ENCODE assay signal across 29 cellular contexts in the genomic region with DNA sequence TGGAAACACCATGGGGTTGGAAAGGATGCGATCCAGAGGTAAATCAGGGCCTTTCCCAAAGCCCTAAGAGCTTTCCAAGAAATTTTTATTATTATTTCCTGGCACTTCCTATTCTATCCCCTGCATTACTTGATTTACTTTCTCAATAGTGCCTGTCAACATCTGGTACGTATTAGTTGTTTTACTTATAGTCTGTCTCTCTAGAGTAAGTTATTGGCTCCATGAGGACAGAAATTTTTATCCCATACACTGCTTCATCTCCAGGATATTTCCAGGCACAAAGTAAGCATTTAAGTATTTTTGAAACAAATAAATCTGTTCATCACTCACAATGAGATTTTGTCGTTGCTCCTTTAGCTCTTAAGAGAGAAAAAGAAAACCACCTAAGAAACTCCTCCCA. TPM values are rescaled to one million over a fixed set of nuclear protein-coding genes. Genes with fewer than 3 reads are reported as not detected.
DNase-seq lines count a peak whose midpoint lies in the region; ATAC-seq, FAIRE-seq and TF ChIP-seq lines count a peak whose summit lies in the region.
"Had no signal": no experiment of that assay in that cellular context is flagged by ENCODE, and none has a peak within 500 bp of the region (broad histone marks: within the 10 kb centered on the region; RNA-seq: fewer than 3 reads in every experiment).

No MANE protein-coding gene starts in this region.

- intact Hi-C loops in vagina (cut with DNase I) = no loop called here

- FAIRE-seq in GM12891 (lab: Jason Lieb, UNC) = no peak
- FAIRE-seq: bronchial epithelial cell, GM19239 had no signal

- H3K27ac Mint-ChIP-seq in effector memory CD8-positive, alpha-beta T cell = peak overlapping the region; percentile 26 to 39
- peak overlapping the region; percentile 4 to 69 (median 20) for H3K27ac Mint-ChIP-seq in immature natural killer cell
- H3K27ac Mint-ChIP-seq: activated CD8-positive, alpha-beta T cell treated with anti-CD3 and anti-CD28 coated beads, Interleukin-2, amount 10 ng/mL, durations not matched to agents 7 days and 5 days; naive thymus-derived CD4-positive, alpha-beta T cell; stimulated activated naive B cell treated with anti-CD40 and anti-IgM and Interleukin-4, amounts not matched to agents 10 μg/mL and 1 μg/mL and 100 μg/mL, for 72 hours had no signal

- H3K36me3 ChIP-seq in ACC112 (ENCODE audit: insufficient read depth, low read length) (peaks cover 49% of the 10 kb centered on the region), vagina (peaks cover 0 to 3% of the 10 kb centered on the region in 2 donors)
- H3K36me3 ChIP-seq: ovary, thoracic aorta had no signal

- H3K9me3 Mint-ChIP-seq in effector memory CD8-positive, alpha-beta T cell = no peaks in the 10 kb centered on the region
- peaks cover 0 to 11% (median 4%) of the 10 kb centered on the region in 6 donors for H3K9me3 Mint-ChIP-seq in immature natural killer cell

- TF ChIP-seq POLR2A in vagina (IDR thresholded peaks at IDR 0.05) (no peak), GM12891 (IDR thresholded peaks at IDR 0.05; ENCODE audit: low read depth, low read length) (no peak)

- H3K79me2 ChIP-seq in ACC112 (ENCODE audit: control insufficient read depth, insufficient read depth, low read length, unreplicated experiment) = peaks cover 91% of the 10 kb centered on the region

- H3K27me3 Mint-ChIP-seq in effector memory CD8-positive, alpha-beta T cell = no peaks in the 10 kb centered on the region
- peaks cover 0 to 1% (median 0%) of the 10 kb centered on the region in 3 donors for H3K27me3 Mint-ChIP-seq in immature natural killer cell (ENCODE audit: low read depth in 3 of 3)
- H3K27me3 Mint-ChIP-seq: naive thymus-derived CD4-positive, alpha-beta T cell; stimulated activated naive B cell treated with anti-CD40 and anti-IgM and Interleukin-4, amounts not matched to agents 10 μg/mL and 1 μg/mL and 100 μg/mL, for 72 hours had no signal

- peaks cover 15 to 36% of the 10 kb centered on the region in 2 donors for H3K4me1 Mint-ChIP-seq in effector memory CD8-positive, alpha-beta T cell (ENCODE audit: low read depth in 2 of 2)
- H3K4me1 Mint-ChIP-seq in immature natural killer cell = peaks cover 35 to 55% of the 10 kb centered on the region in 2 donors

- H3K36me3 Mint-ChIP-seq in effector memory CD8-positive, alpha-beta T cell (ENCODE audit: insufficient read depth) = peaks cover 16% of the 10 kb centered on the region
- H3K36me3 Mint-ChIP-seq in immature natural killer cell = peaks cover 17 to 28% (median 22%) of the 10 kb centered on the region in 3 donors

- H3K4me3 Mint-ChIP-seq in effector memory CD8-positive, alpha-beta T cell = no peak overlapping the region
- H3K4me3 Mint-ChIP-seq in immature natural killer cell = peak overlapping the region in 2 of 5 donors; percentile 7 to 9
- H3K4me3 Mint-ChIP-seq: activated CD8-positive, alpha-beta T cell treated with anti-CD3 and anti-CD28 coated beads, Interleukin-2, amount 10 ng/mL, durations not matched to agents 7 days and 5 days; stimulated activated naive B cell treated with anti-CD40 and anti-IgM and Interleukin-4, amounts not matched to agents 10 μg/mL and 1 μg/mL and 100 μg/mL, for 72 hours had no signal

- ATAC-seq in effector memory CD8-positive, alpha-beta T cell (replicated peaks) = no peak
- ATAC-seq: activated CD8-positive, alpha-beta T cell treated with anti-CD3 and anti-CD28 coated beads, Interleukin-2, amount 10 ng/mL, durations not matched to agents 7 days and 5 days; gastrocnemius medialis; left lung; naive thymus-derived CD4-positive, alpha-beta T cell; right cardiac atrium; stimulated activated naive B cell treated with anti-CD40 and anti-IgM and Interleukin-4, amounts not matched to agents 10 μg/mL and 1 μg/mL and 100 μg/mL, for 72 hours had no signal

- DNase-seq in RPMI7951 (ENCODE audit: low read depth) (peak; percentile 7), immature natural killer cell (no peak), vagina (ENCODE audit: extremely low spot score in 2 of 2) (no peak), A172 (ENCODE audit: low spot score) (no peak), NCI-H1436 treated with DMSO at 0.1 percent for 48 hours (lab: John Stamatoyannopoulos, UW) (no peak), GM12891 (ENCODE audit: insufficient read length, low spot score) (no peak)
- DNase-seq in effector memory CD8-positive, alpha-beta T cell = no peak
- DNase-seq: activated CD4-positive, CD25-positive, alpha-beta regulatory T cell treated with anti-CD3 and anti-CD28 coated beads, Interleukin-2, amount 50 U/mL, for 72 hours; activated CD8-positive, alpha-beta T cell treated with anti-CD3 and anti-CD28 coated beads, Interleukin-2, amount 10 ng/mL, durations not matched to agents 7 days and 5 days; activated naive CD4-positive, alpha-beta T cell treated with Interleukin-2 at 50 U/mL for 16 hours; amniotic stem cell; Calu3; gastrocnemius medialis; hippocampal formation; left lung; naive thymus-derived CD4-positive, alpha-beta T cell; NCI-H1105; NCI-H2029 treated with DMSO at 0.1 percent for 48 hours; NCI-H446; ovary; right cardiac atrium; Right ventricle myocardium superior; stimulated activated CD4-positive, alpha-beta T cell treated with anti-CD3 and anti-CD28 coated beads, Interleukin-4, amount 100 ng/mL, for 1 hour; stimulated activated naive B cell treated with anti-CD40 and anti-IgM and Interleukin-4, amounts not matched to agents 10 μg/mL and 1 μg/mL and 100 μg/mL, for 72 hours had no signal

- no peak for TF ChIP-seq CTCF in vagina (IDR thresholded peaks at IDR 0.05)

- no peak overlapping the region for H2AFZ ChIP-seq in ACC112 (ENCODE audit: low read length, unreplicated experiment)

- H3K27me3 ChIP-seq in ACC112 (ENCODE audit: insufficient read depth, low read length) = no peaks in the 10 kb centered on the region
- H3K27me3 ChIP-seq in vagina = no peaks in the 10 kb centered on the region
- H3K27me3 ChIP-seq: gastrocnemius medialis, left lung, ovary had no signal

- H3K9me3 ChIP-seq in vagina = peaks cover 7% of the 10 kb centered on the region

- H3K4me1 ChIP-seq in ACC112 (ENCODE audit: control insufficient read depth, insufficient read depth, low read length, unreplicated experiment) (peaks cover 32% of the 10 kb centered on the region), vagina (peaks cover 31% of the 10 kb centered on the region)

- peak overlapping the region; percentile 23; the same call in 1 of the 2 replicates for H3K4me3 ChIP-seq in ACC112 (ENCODE audit: low read depth, low read length)
- no peak overlapping the region for H3K4me3 ChIP-seq in vagina
- H3K4me3 ChIP-seq: gastrocnemius medialis, left lung, ovary, thoracic aorta had no signal

- peak overlapping the region; percentile 72 for H3K27ac ChIP-seq in ACC112 (ENCODE audit: low read depth, low read length)
- H3K27ac ChIP-seq in vagina = no peak overlapping the region
- H3K27ac ChIP-seq: C4-2B, gastrocnemius medialis, left lung, ovary, thoracic aorta had no signal

TF ChIP-seq in GM12891, 5 proteins besides CTCF, POLR2A, EP300 and RAD21:
- TF ChIP-seq POLR2AphosphoS5 (IDR thresholded peaks at IDR 0.05; ENCODE audit: low read depth, low read length) (no peak), PAX5 (IDR thresholded peaks at IDR 0.05; ENCODE audit: insufficient read depth, low read length, severe bottlenecking) (no peak), POU2F2 (IDR thresholded peaks at IDR 0.05; ENCODE audit: low read depth, low read length) (no peak), TAF1 (IDR thresholded peaks at IDR 0.05; ENCODE audit: low read depth, low read length) (no peak), SPI1 (IDR thresholded peaks at IDR 0.05; ENCODE audit: low read depth, low read length) (no peak)
TF ChIP-seq in GM12891: peak in this region for 0.

RNA-seq across cellular contexts. Expression of a gene that starts 18.1 kb away (rescaled TPM):
- total RNA-seq in RPMI7951 (2014; rRNA removed; shearing (Covaris generic)) = 54.5 and 61.0 TPM in 2 replicates
- polyA plus RNA-seq in immature natural killer cell = 10 to 100 TPM; 12.0 to 17.0 (median 14.3) TPM
- total RNA-seq in vagina = 127 TPM
- 107 and 125 TPM in 2 replicates for total RNA-seq in A172 (2014; rRNA removed; shearing (Covaris generic))
- 14.3 TPM for polyA plus RNA-seq in GM12891 (2012; ENCODE audit: low read depth, missing spikeins)
